In genomic region chr16:87900489-87900888, GRCh38 we compare ENCODE assay signal across 5 cellular contexts. TPM values are rescaled to one million over a fixed set of nuclear protein-coding genes. Genes with fewer than 3 reads are reported as not detected.
"Had no signal": no experiment of that assay in that cellular context is flagged by ENCODE, and none has a peak within 500 bp of the region (broad histone marks: within the 10 kb centered on the region; RNA-seq: fewer than 3 reads in every experiment).

No MANE protein-coding gene starts in this region.

RNA-seq across cellular contexts. Expression of gene CA5A, which starts 35.8 kb away (rescaled TPM):
- total RNA-seq: M059J, PC-3, Peyer's patch, Right ventricle myocardium superior, SK-MEL-5 had no signal
